26 cellular contexts compared by ENCODE assay signal in the genomic region with DNA sequence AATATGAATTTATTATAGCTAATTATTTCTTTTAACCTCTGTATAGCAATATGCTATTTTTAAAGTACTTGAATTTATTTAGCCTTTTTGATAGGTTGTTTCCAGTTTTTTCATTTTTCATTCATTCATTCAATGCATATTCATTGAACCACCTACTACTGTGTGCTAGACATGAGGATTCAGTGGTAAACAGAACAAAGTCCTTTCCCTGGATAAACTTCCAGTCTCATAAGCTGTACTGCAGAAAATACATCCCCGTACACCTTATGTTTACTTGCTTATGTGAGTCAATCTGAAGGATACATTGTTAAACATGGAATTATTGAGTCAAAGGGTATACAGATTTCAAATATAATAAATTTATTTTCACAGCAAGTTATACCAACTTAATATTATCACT.
"Had no signal": no experiment of that assay in that cellular context is flagged by ENCODE, and none has a peak within 500 bp of the region (broad histone marks: within the 10 kb centered on the region; RNA-seq: fewer than 3 reads in every experiment).

No MANE protein-coding gene starts in this region.

- H3K27ac ChIP-seq: colonic mucosa, epithelial cell of prostate, WERI-Rb-1 had no signal

- H3K9me3 Mint-ChIP-seq: activated B cell treated with CpG ODN at 0.5 μM for 24 hours; activated CD4-positive, alpha-beta memory T cell treated with anti-CD3 and anti-CD28 coated beads, Interleukin-2, amount 10 ng/mL, durations not matched to agents 7 days and 5 days; activated CD4-positive, alpha-beta T cell treated with anti-CD3 and anti-CD28 coated beads, Interleukin-2, amount 10 ng/mL, durations not matched to agents 24 days and 14 days; activated T-cell treated with anti-CD3 and anti-CD28 coated beads, Interleukin-2, amount 50 U/mL, for 24 hours; activated T-cell treated with anti-CD3 and anti-CD28 coated beads, Interleukin-2, amount 50 U/mL, for 72 hours; T-helper 2 cell treated with Interferon-gamma antibody and Interleukin-4, amounts not matched to agents 5 μg/mL and 100 μg/mL, for 36 hours had no signal

- H3K9me3 ChIP-seq: colonic mucosa had no signal

- ATAC-seq: activated CD4-positive, CD25-positive, alpha-beta regulatory T cell treated with anti-CD3 and anti-CD28 coated beads, Interleukin-2, amount 50 U/mL, for 24 hours; activated T-cell treated with anti-CD3 and anti-CD28 coated beads, Interleukin-2, amount 50 U/mL, for 72 hours; T-helper 17 cell had no signal

- H3K36me3 ChIP-seq: colonic mucosa had no signal

- H3K27me3 ChIP-seq: colonic mucosa had no signal

- H3K4me3 ChIP-seq: colonic mucosa had no signal

- DNase-seq: activated B cell treated with CpG ODN at 0.5 μM for 24 hours; activated CD4-positive, alpha-beta memory T cell treated with anti-CD3 and anti-CD28 coated beads, Interleukin-2, amount 10 ng/mL, durations not matched to agents 7 days and 5 days; activated CD4-positive, alpha-beta T cell treated with anti-CD3 and anti-CD28 coated beads, Interleukin-2, amount 10 ng/mL, durations not matched to agents 24 days and 14 days; activated CD8-positive, alpha-beta memory T cell treated with anti-CD3 and anti-CD28 coated beads, Interleukin-2, amount 50 U/mL, for 48 hours; activated gamma-delta T cell treated with Interleukin-2 at 50 U/mL for 16 hours; activated naive CD4-positive, alpha-beta T cell treated with anti-CD3 and anti-CD28 coated beads, Interleukin-2, amount 50 U/mL, for 16 hours; activated naive CD4-positive, alpha-beta T cell treated with Interleukin-2 at 50 U/mL for 16 hours; activated T-cell treated with anti-CD3 and anti-CD28 coated beads for 4 hours; activated T-cell treated with anti-CD3 and anti-CD28 coated beads, Interleukin-2, amount 50 U/mL, for 24 hours; activated T-cell treated with anti-CD3 and anti-CD28 coated beads, Interleukin-2, amount 50 U/mL, for 72 hours; amniotic stem cell; anterior cingulate cortex; caudate nucleus; colonic mucosa; effector CD8-positive, alpha-beta T cell; foreskin fibroblast; T-helper 1 cell; T-helper 17 cell; T1000; WERI-Rb-1 had no signal

- H3K27me3 Mint-ChIP-seq: activated B cell treated with CpG ODN at 0.5 μM for 24 hours; activated CD4-positive, alpha-beta memory T cell treated with anti-CD3 and anti-CD28 coated beads, Interleukin-2, amount 10 ng/mL, durations not matched to agents 7 days and 5 days; activated CD4-positive, alpha-beta T cell treated with anti-CD3 and anti-CD28 coated beads, Interleukin-2, amount 10 ng/mL, durations not matched to agents 24 days and 14 days; activated naive CD8-positive, alpha-beta T cell; activated T-cell treated with anti-CD3 and anti-CD28 coated beads, Interleukin-2, amount 50 U/mL, for 24 hours; T-helper 17 cell had no signal

- H3K4me1 Mint-ChIP-seq: activated B cell treated with CpG ODN at 0.5 μM for 24 hours; activated CD4-positive, alpha-beta memory T cell treated with anti-CD3 and anti-CD28 coated beads, Interleukin-2, amount 10 ng/mL, durations not matched to agents 7 days and 5 days; activated CD4-positive, alpha-beta T cell treated with anti-CD3 and anti-CD28 coated beads, Interleukin-2, amount 10 ng/mL, durations not matched to agents 24 days and 14 days had no signal

- H3K4me1 ChIP-seq: colonic mucosa had no signal

- H3K27ac Mint-ChIP-seq: activated B cell treated with CpG ODN at 0.5 μM for 24 hours; activated CD4-positive, alpha-beta memory T cell treated with anti-CD3 and anti-CD28 coated beads, Interleukin-2, amount 10 ng/mL, durations not matched to agents 7 days and 5 days; activated CD4-positive, alpha-beta T cell treated with anti-CD3 and anti-CD28 coated beads, Interleukin-2, amount 10 ng/mL, durations not matched to agents 24 days and 14 days; activated naive CD8-positive, alpha-beta T cell; activated T-cell treated with anti-CD3 and anti-CD28 coated beads, Interleukin-2, amount 50 U/mL, for 24 hours; activated T-cell treated with anti-CD3 and anti-CD28 coated beads, Interleukin-2, amount 50 U/mL, for 72 hours; T-helper 17 cell; T-helper 2 cell treated with Interferon-gamma antibody and Interleukin-4, amounts not matched to agents 5 μg/mL and 100 μg/mL, for 36 hours had no signal

- H3K4me3 Mint-ChIP-seq: activated B cell treated with CpG ODN at 0.5 μM for 24 hours; activated CD4-positive, alpha-beta memory T cell treated with anti-CD3 and anti-CD28 coated beads, Interleukin-2, amount 10 ng/mL, durations not matched to agents 7 days and 5 days; activated CD4-positive, alpha-beta T cell treated with anti-CD3 and anti-CD28 coated beads, Interleukin-2, amount 10 ng/mL, durations not matched to agents 24 days and 14 days; activated naive CD8-positive, alpha-beta T cell; activated T-cell treated with anti-CD3 and anti-CD28 coated beads, Interleukin-2, amount 50 U/mL, for 24 hours; activated T-cell treated with anti-CD3 and anti-CD28 coated beads, Interleukin-2, amount 50 U/mL, for 72 hours; T-helper 17 cell; T-helper 2 cell treated with Interferon-gamma antibody and Interleukin-4, amounts not matched to agents 5 μg/mL and 100 μg/mL, for 36 hours had no signal

- FAIRE-seq: astrocyte, endothelial cell of umbilical vein had no signal
